In the genomic region with DNA sequence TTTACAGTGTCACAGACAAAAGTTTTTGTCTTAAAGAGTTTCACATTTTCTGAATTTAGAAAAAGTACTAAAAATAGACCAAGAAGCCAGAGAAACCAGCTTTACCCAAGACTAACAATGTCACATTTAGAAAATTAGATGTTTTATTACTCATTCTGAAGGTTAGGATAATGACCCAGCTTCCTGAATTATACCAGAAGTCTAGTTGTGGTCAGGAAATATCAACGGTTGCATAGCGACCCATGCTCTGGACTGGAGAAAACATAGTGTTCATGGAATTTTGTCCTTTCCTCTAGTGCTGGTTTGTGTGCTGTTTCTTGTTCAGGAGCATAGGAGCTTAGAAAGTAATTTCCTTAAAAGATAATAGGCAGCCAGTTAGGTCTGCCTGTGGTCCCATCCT, we compare ENCODE assay signal across 14 cellular contexts. TPM values are rescaled to one million over a fixed set of nuclear protein-coding genes. Genes with fewer than 3 reads are reported as not detected.
DNase-seq lines count a peak whose midpoint lies in the region; ATAC-seq, FAIRE-seq and TF ChIP-seq lines count a peak whose summit lies in the region.
"Had no signal": no experiment of that assay in that cellular context is flagged by ENCODE, and none has a peak within 500 bp of the region (broad histone marks: within the 10 kb centered on the region; RNA-seq: fewer than 3 reads in every experiment).

No MANE protein-coding gene starts in this region.

- no peak for ATAC-seq in esophagus mucosa
- no peak for ATAC-seq in GM18520 (IDR thresholded peaks at IDR 0.05; ENCODE audit: unreplicated experiment)
- ATAC-seq: naive thymus-derived CD8-positive, alpha-beta T cell; stimulated activated effector memory CD8-positive, alpha-beta T cell treated with anti-CD3 and anti-CD28 coated beads, Interleukin-12 subunit alpha, Interleukin-12 subunit beta, amount 100 ng/mL, for 72 hours had no signal

- no peaks in the 10 kb centered on the region for H3K27me3 Mint-ChIP-seq in chondrocyte (ENCODE audit: low read depth)
- H3K27me3 Mint-ChIP-seq: CD4-positive, CD25-positive, alpha-beta regulatory T cell had no signal

- TF ChIP-seq CTCF in chondrocyte (IDR thresholded peaks at IDR 0.05): no peak

- FAIRE-seq in GM19239 (lab: Jason Lieb, UNC): no peak

- H3K4me1 Mint-ChIP-seq in chondrocyte (ENCODE audit: low read depth): peaks cover 23% of the 10 kb centered on the region
- H3K4me1 Mint-ChIP-seq: CD4-positive, CD25-positive, alpha-beta regulatory T cell; naive thymus-derived CD8-positive, alpha-beta T cell; stimulated activated effector memory CD8-positive, alpha-beta T cell treated with anti-CD3 and anti-CD28 coated beads, Interleukin-12 subunit alpha, Interleukin-12 subunit beta, amount 100 ng/mL, for 72 hours had no signal

- H3K27ac Mint-ChIP-seq in chondrocyte (ENCODE audit: unreplicated experiment): peak overlapping the region; percentile 87
- H3K27ac Mint-ChIP-seq: CD4-positive, CD25-positive, alpha-beta regulatory T cell; naive thymus-derived CD8-positive, alpha-beta T cell; stimulated activated effector memory CD8-positive, alpha-beta T cell treated with anti-CD3 and anti-CD28 coated beads, Interleukin-12 subunit alpha, Interleukin-12 subunit beta, amount 100 ng/mL, for 72 hours had no signal

- DNase-seq in AG20443 (ENCODE audit: low spot score) (peak; percentile 47), LHCN-M2 (ENCODE audit: low read depth) (peak; percentile 22), chondrocyte (ENCODE audit: low spot score) (no peak), lung microvascular endothelial cell (ENCODE audit: low read depth in 2 of 2) (peak; percentile 88 to 92), GM19239 (ENCODE audit: insufficient read length, low spot score) (no peak)
- no peak for DNase-seq in stimulated activated CD4-positive, alpha-beta T cell treated with anti-CD3 and anti-CD28 coated beads, Interleukin-2, amount 100 ng/mL, for 24 hours
- DNase-seq: activated gamma-delta T cell; CD4-positive, CD25-positive, alpha-beta regulatory T cell; naive thymus-derived CD8-positive, alpha-beta T cell; SJCRH30; stimulated activated CD4-positive, alpha-beta T cell treated with anti-CD3 and anti-CD28 coated beads, Interleukin-15, amount 100 ng/mL, for 24 hours had no signal

- H3K9me3 Mint-ChIP-seq in chondrocyte (ENCODE audit: low read depth): no peaks in the 10 kb centered on the region
- H3K9me3 Mint-ChIP-seq: CD4-positive, CD25-positive, alpha-beta regulatory T cell; stimulated activated effector memory CD8-positive, alpha-beta T cell treated with anti-CD3 and anti-CD28 coated beads, Interleukin-12 subunit alpha, Interleukin-12 subunit beta, amount 100 ng/mL, for 72 hours had no signal

- no peaks in the 10 kb centered on the region for H3K36me3 Mint-ChIP-seq in chondrocyte (ENCODE audit: low read depth)
- H3K36me3 Mint-ChIP-seq: CD4-positive, CD25-positive, alpha-beta regulatory T cell; naive thymus-derived CD8-positive, alpha-beta T cell; stimulated activated effector memory CD8-positive, alpha-beta T cell treated with anti-CD3 and anti-CD28 coated beads, Interleukin-12 subunit alpha, Interleukin-12 subunit beta, amount 100 ng/mL, for 72 hours had no signal

- H3K4me3 Mint-ChIP-seq in chondrocyte (ENCODE audit: unreplicated experiment): no peak overlapping the region
- H3K4me3 Mint-ChIP-seq: CD4-positive, CD25-positive, alpha-beta regulatory T cell; naive thymus-derived CD8-positive, alpha-beta T cell; stimulated activated effector memory CD8-positive, alpha-beta T cell treated with anti-CD3 and anti-CD28 coated beads, Interleukin-12 subunit alpha, Interleukin-12 subunit beta, amount 100 ng/mL, for 72 hours had no signal

RNA-seq across cellular contexts. Expression of gene DPPA2, which starts 59.0 kb away (rescaled TPM):
- total RNA-seq in LHCN-M2 (2014; rRNA removed) (not detected in 2 replicates), chondrocyte (not detected in 3 replicates), lung microvascular endothelial cell (not detected in 2 replicates), esophagus mucosa (not detected)
- polyA plus RNA-seq in LHCN-M2 (2012): not detected
- total RNA-seq: CD4-positive, CD25-positive, alpha-beta regulatory T cell; naive thymus-derived CD8-positive, alpha-beta T cell; SJCRH30 had no signal
- polyA plus RNA-seq: CD4-positive, CD25-positive, alpha-beta regulatory T cell; naive thymus-derived CD8-positive, alpha-beta T cell had no signal

Comparison
In these comparisons a context has a peak if more than half of its experiments do, and no peak if none do; other contexts are left out.
1. DNase-seq: peak in AG20443 (single experiment), LHCN-M2 (single experiment) and lung microvascular endothelial cell (2 of 2); none in chondrocyte (single experiment), GM19239 (single experiment) and stimulated activated CD4-positive, alpha-beta T cell treated with anti-CD3 and anti-CD28 coated beads, Interleukin-2, amount 100 ng/mL, for 24 hours (0 of 2).